1 cellular context compared by ENCODE assay signal in genomic region chr16:30401768-30402425, GRCh38.
TF ChIP-seq lines count a peak whose summit lies in the region.

No MANE protein-coding gene starts in this region.

TF ChIP-seq in SK-N-SH treated with all-trans-retinoic acid at 6 μM for 48 hours, 23 proteins besides CTCF, POLR2A, EP300 and RAD21 (continued from another document):
- TF ChIP-seq PPARA (CRISPR knock-in tag; IDR thresholded peaks at IDR 0.05; ENCODE audit: borderline replicate concordance), result no peak
- TF ChIP-seq CSRNP3 (CRISPR knock-in tag; IDR thresholded peaks at IDR 0.05), result no peak
- no peak for TF ChIP-seq ZC3H10 (CRISPR knock-in tag; IDR thresholded peaks at IDR 0.05)
- TF ChIP-seq ZNF70 (CRISPR knock-in tag; IDR thresholded peaks at IDR 0.05), result no peak
- no peak for TF ChIP-seq BACH2 (CRISPR knock-in tag; IDR thresholded peaks at IDR 0.05; ENCODE audit: borderline replicate concordance)
- no peak for TF ChIP-seq SNAI2 (CRISPR knock-in tag; IDR thresholded peaks at IDR 0.05)
